ENCODE assay signal across 9 cellular contexts in the genomic region with DNA sequence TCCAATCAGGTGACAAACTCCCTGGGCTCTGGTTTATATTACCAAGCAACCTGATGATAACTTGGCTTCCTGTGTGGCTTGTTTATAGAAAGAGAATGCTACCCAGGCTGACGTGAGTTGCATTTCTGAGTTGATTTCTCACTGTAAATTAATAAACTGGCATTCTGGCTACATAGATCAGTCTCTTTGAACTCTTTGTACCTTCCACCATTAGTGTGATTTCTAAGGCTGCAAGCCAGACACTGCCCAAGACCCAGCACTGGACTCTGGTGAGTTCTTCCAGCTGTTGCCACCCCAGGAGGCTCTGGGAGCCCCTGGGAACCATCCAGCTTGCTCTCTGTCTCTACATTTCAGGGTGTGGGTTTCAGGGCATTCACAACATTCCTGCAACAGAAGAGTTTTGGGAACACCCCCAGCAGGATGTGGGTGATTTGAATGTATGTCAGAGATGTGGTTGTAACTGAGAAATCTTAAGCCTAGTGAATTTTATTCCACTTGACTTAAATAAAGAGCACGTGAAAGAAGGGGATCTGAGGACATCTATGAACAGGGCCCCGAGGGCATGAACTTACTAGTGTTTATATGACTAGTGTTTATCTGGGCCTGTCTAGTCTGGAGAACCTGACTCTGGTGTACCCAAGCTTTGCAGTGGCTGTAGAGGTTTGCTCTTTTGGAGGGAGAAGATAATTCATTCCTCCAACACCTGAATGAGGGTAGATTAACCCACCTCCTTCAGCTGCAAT. TPM values are rescaled to one million over a fixed set of nuclear protein-coding genes. Genes with fewer than 3 reads are reported as not detected.
DNase-seq lines count a peak whose midpoint lies in the region; ATAC-seq and TF ChIP-seq lines count a peak whose summit lies in the region.
"Had no signal": no experiment of that assay in that cellular context is flagged by ENCODE, and none has a peak within 500 bp of the region (broad histone marks: within the 10 kb centered on the region; RNA-seq: fewer than 3 reads in every experiment).

No MANE protein-coding gene starts in this region.

- peaks cover 4% of the 10 kb centered on the region for H3K79me2 ChIP-seq in trophoblast cell (ENCODE audit: control insufficient read depth, insufficient read depth, low read length, poor library complexity)

- H3K79me1 ChIP-seq in trophoblast cell (ENCODE audit: low read length) (peaks cover 6% of the 10 kb centered on the region), neuronal stem cell (ENCODE audit: low read depth, low read length) (no peaks in the 10 kb centered on the region)

- H3K23ac ChIP-seq in trophoblast cell (ENCODE audit: low read length) (no peak overlapping the region), neuronal stem cell (ENCODE audit: low read depth, low read length, poor library complexity) (no peak overlapping the region)

- no peak overlapping the region for H3K14ac ChIP-seq in trophoblast cell (ENCODE audit: low read length)
- H3K14ac ChIP-seq in neuronal stem cell (ENCODE audit: low read length) = no peak overlapping the region

- no peak overlapping the region for H4K12ac ChIP-seq in trophoblast cell (ENCODE audit: low read depth, low read length)

- peaks cover 10 to 19% of the 10 kb centered on the region in 2 experiments for H3K4me1 ChIP-seq in trophoblast cell (ENCODE audit: control insufficient read depth in 1 of 2, insufficient read depth in 2 of 2, low read length in 2 of 2)
- peaks cover 4 to 6% of the 10 kb centered on the region in 2 donors for H3K4me1 ChIP-seq in neuronal stem cell (ENCODE audit: control insufficient read depth in 2 of 2, insufficient read depth in 1 of 2, low read depth in 1 of 2, low read length in 2 of 2)

- H2AFZ ChIP-seq in trophoblast cell (ENCODE audit: insufficient read depth, low read length, poor library complexity) (no peak overlapping the region), neuronal stem cell (ENCODE audit: low read length) (no peak overlapping the region)

- H2BK15ac ChIP-seq in neuronal stem cell (ENCODE audit: low read length) = no peak overlapping the region

- H3K9ac ChIP-seq in trophoblast cell (ENCODE audit: low read length) (no peak overlapping the region), neuronal stem cell (ENCODE audit: low read depth, low read length, poor library complexity) (no peak overlapping the region)
- H3K9ac ChIP-seq: BLaER1 treated with 17β-estradiol and CSF1 and Interleukin-3, amounts not matched to agents 10 nM and 100 nM had no signal

- ATAC-seq in HG03135 (IDR thresholded peaks at IDR 0.05; ENCODE audit: unreplicated experiment) = no peak

- peaks cover 3% of the 10 kb centered on the region for H3K9me3 ChIP-seq in trophoblast cell (ENCODE audit: insufficient read depth, low read depth, low read length)
- no peaks in the 10 kb centered on the region for H3K9me3 ChIP-seq in neuronal stem cell (replicated peaks in 1 of 2; ENCODE audit: control insufficient read depth in 2 of 2, insufficient read depth in 1 of 2, low read depth in 1 of 2, low read length in 2 of 2)
- H3K9me3 ChIP-seq: BLaER1 treated with 17β-estradiol and CSF1 and Interleukin-3, amounts not matched to agents 10 nM and 100 nM had no signal

- H3K4me3 ChIP-seq in cardiac fibroblast (replicated peaks in 1 of 2; ENCODE audit: low read depth in 2 of 2, low read length in 2 of 2) (no peak overlapping the region), trophoblast cell (ENCODE audit: low read depth, low read length) (no peak overlapping the region), neuronal stem cell (ENCODE audit: low read length in 2 of 2) (no peak overlapping the region)
- H3K4me3 ChIP-seq: BLaER1 treated with 17β-estradiol and CSF1 and Interleukin-3, amounts not matched to agents 10 nM and 100 nM had no signal

- H3K27me3 ChIP-seq in trophoblast cell (ENCODE audit: insufficient read depth, low read length) (peaks cover 14% of the 10 kb centered on the region), neuronal stem cell (ENCODE audit: control insufficient read depth in 3 of 3, insufficient read depth in 3 of 3, low read depth in 1 of 3, low read length in 3 of 3) (peaks cover 3 to 64% (median 52%) of the 10 kb centered on the region in 3 experiments)

- H2BK12ac ChIP-seq in trophoblast cell (ENCODE audit: low read length) = no peak overlapping the region
- H2BK12ac ChIP-seq in neuronal stem cell (ENCODE audit: low read length) = no peak overlapping the region

- H3K36me3 ChIP-seq in trophoblast cell (ENCODE audit: control insufficient read depth in 1 of 2, insufficient read depth in 2 of 2, low read length in 2 of 2) (no peaks in the 10 kb centered on the region), neuronal stem cell (replicated peaks in 1 of 2; ENCODE audit: control insufficient read depth in 2 of 2, insufficient read depth in 2 of 2, low read length in 2 of 2) (no peaks in the 10 kb centered on the region)
- H3K36me3 ChIP-seq: BLaER1 treated with 17β-estradiol and CSF1 and Interleukin-3, amounts not matched to agents 10 nM and 100 nM had no signal

- H3K4me2 ChIP-seq in trophoblast cell (ENCODE audit: low read length) (peak overlapping the region; percentile 48), neuronal stem cell (ENCODE audit: insufficient read depth, low read length, poor library complexity, severe bottlenecking) (no peak overlapping the region)

- H3K18ac ChIP-seq in trophoblast cell (ENCODE audit: low read length) = no peak overlapping the region
- no peak overlapping the region for H3K18ac ChIP-seq in neuronal stem cell (ENCODE audit: low read length)

- no peak for TF ChIP-seq CTCF in cardiac fibroblast (IDR thresholded peaks at IDR 0.05; ENCODE audit: low read depth, low read length)

- H3K27ac ChIP-seq in trophoblast cell (ENCODE audit: low read depth, low read length) = peak overlapping the region; percentile 22
- no peak overlapping the region for H3K27ac ChIP-seq in neuronal stem cell (replicated peaks; ENCODE audit: low read length)
- H3K27ac ChIP-seq: BLaER1 treated with 17β-estradiol and CSF1 and Interleukin-3, amounts not matched to agents 10 nM and 100 nM had no signal

- H4K91ac ChIP-seq in trophoblast cell (ENCODE audit: low read depth, low read length) (no peak overlapping the region), neuronal stem cell (ENCODE audit: low read depth, low read length, poor library complexity) (no peak overlapping the region)

- no CpG with 5 or more reads among the region's 3 CpGs for WGBS in trophoblast cell (ENCODE audit: extremely low coverage, insufficient coverage, insufficient read length)
- no CpG with 5 or more reads among the region's 3 CpGs for WGBS in neuronal stem cell (ENCODE audit: extremely low coverage in 2 of 2, insufficient read length in 2 of 2, insufficient replicate concordance in 1 of 2), 2 donors

- DNase-seq in NCI-H2171 treated with DMSO at 0.1 percent for 48 hours (lab: John Stamatoyannopoulos, UW) = peak; percentile 19
- no peak for DNase-seq in NCI-H2171 (lab: John Stamatoyannopoulos, UW)
- peak; percentile 47 for DNase-seq in NCI-H69 (lab: John Stamatoyannopoulos, UW)
- DNase-seq in cardiac fibroblast (ENCODE audit: low read depth in 2 of 2) = peak; percentile 83 to 86
- DNase-seq in trophoblast cell = peak in 1 of 2 donors; percentile 18
- no peak for DNase-seq in neuronal stem cell (ENCODE audit: low spot score)
- DNase-seq in pons (ENCODE audit: low spot score) = no peak

- H4K8ac ChIP-seq in trophoblast cell (ENCODE audit: low read depth, low read length) (no peak overlapping the region), neuronal stem cell (ENCODE audit: low read depth, low read length) (no peak overlapping the region)

- H3K4ac ChIP-seq in trophoblast cell (ENCODE audit: low read depth, low read length) (no peak overlapping the region), neuronal stem cell (ENCODE audit: low read length) (no peak overlapping the region)

- H2AK5ac ChIP-seq in trophoblast cell (ENCODE audit: low read length) (no peak overlapping the region), neuronal stem cell (ENCODE audit: low read depth, low read length) (no peak overlapping the region)

- H2BK120ac ChIP-seq in trophoblast cell (ENCODE audit: insufficient read depth, low read length, poor library complexity) = no peak overlapping the region
- H2BK120ac ChIP-seq in neuronal stem cell (ENCODE audit: low read depth, low read length) = no peak overlapping the region

- H2BK5ac ChIP-seq in trophoblast cell (ENCODE audit: low read depth, low read length, poor library complexity) = peak overlapping the region; percentile 22
- H2BK5ac ChIP-seq in neuronal stem cell (ENCODE audit: low read length) = no peak overlapping the region

RNA-seq across cellular contexts. Expression of a gene that starts 30.3 kb away (rescaled TPM):
- 1.1 TPM in 2 replicates for polyA plus RNA-seq in trophoblast cell (2013)
- 2.7 TPM for polyA plus RNA-seq in neuronal stem cell (2013, experiment 1 of 2)
- polyA plus RNA-seq in neuronal stem cell (2013, experiment 2 of 2) = 2.5 TPM

Comparison
In these comparisons a context has a peak if more than half of its experiments do, and no peak if none do; other contexts are left out.
1. DNase-seq: peak in NCI-H2171 treated with DMSO at 0.1 percent for 48 hours (single experiment), NCI-H69 (single experiment) and cardiac fibroblast (2 of 2); none in NCI-H2171 (single experiment), neuronal stem cell (single experiment) and pons (single experiment).